In the genomic region with DNA sequence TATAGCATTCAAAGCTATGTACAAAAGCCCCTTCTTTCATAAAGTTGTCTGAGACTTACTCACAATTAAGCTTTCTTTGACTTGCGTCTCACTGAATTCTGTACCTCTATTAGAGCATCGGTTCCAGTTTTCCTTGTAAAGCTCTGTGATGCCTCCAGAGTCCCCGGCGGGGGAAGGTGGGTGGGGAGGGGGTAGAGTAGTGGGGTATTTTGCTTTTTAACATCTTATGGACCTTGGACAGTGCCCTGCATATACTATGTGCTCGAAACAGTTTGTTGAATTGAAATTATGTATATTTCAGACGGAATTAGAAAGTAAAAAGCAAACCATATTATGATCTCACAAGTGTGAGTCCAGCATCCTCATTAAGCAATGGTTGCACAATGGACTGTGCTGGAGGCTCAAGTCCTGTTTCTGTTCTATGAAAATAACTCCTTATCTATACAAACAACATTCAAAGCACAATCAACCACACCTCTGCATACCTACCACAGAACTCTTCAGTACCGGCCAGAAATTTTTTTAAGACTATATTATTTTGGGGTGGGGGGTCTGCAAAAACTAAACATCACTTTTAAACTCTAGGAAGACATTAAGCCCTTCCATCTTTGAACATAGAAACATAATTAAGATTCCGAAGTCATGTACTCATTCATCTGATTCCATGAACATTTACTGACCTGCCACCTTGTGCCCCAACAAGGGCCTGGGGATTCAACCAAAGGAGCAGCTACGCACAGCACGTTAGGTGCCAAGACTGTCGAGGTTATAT, we compare ENCODE assay signal across 8 cellular contexts. TPM values are rescaled to one million over a fixed set of nuclear protein-coding genes. Genes with fewer than 3 reads are reported as not detected.
DNase-seq lines count a peak whose midpoint lies in the region; ATAC-seq and TF ChIP-seq lines count a peak whose summit lies in the region.

No MANE protein-coding gene starts in this region.

- H3K27ac ChIP-seq in mammary epithelial cell (ENCODE audit: insufficient read depth, low read depth, low read length): peak overlapping the region; percentile 86
- peak overlapping the region; percentile 94 to 99 for H3K27ac ChIP-seq in lung (ENCODE audit: low read depth in 1 of 2, low read length in 1 of 2)

- ATAC-seq in HG03354 (IDR thresholded peaks at IDR 0.05; ENCODE audit: poor library complexity, severe bottlenecking, unreplicated experiment) (peak; percentile 4), lung (ENCODE audit: insufficient read depth, low FRiP score) (peak; percentile 15)

- DNase-seq in AG09309 (ENCODE audit: low read depth) (no peak), mammary epithelial cell (no peak), lung (ENCODE audit: low spot score) (no peak), NCI-H2171 treated with DMSO at 0.1 percent for 48 hours (lab: John Stamatoyannopoulos, UW) (no peak), activated gamma-delta T cell treated with Interleukin-2 at 50 U/mL for 16 hours (no peak), NCI-H1436 treated with DMSO at 0.1 percent for 48 hours (lab: John Stamatoyannopoulos, UW) (no peak)
- DNase-seq in activated CD4-positive, alpha-beta memory T cell treated with anti-CD3 and anti-CD28 coated beads for 36 hours: no peak

- H3K36me3 Mint-ChIP-seq in activated CD4-positive, alpha-beta memory T cell treated with anti-CD3 and anti-CD28 coated beads for 36 hours: peaks cover 25% of the 10 kb centered on the region

- H3K36me3 ChIP-seq in mammary epithelial cell (ENCODE audit: insufficient read depth, low read length) (peaks cover 4% of the 10 kb centered on the region), lung (ENCODE audit: control insufficient read depth in 2 of 2, insufficient read depth in 2 of 2, low read length in 2 of 2) (peaks cover 3 to 6% of the 10 kb centered on the region in 2 donors)

- peak overlapping the region; percentile 84 for H2AFZ ChIP-seq in mammary epithelial cell (ENCODE audit: low read depth, low read length)

- WGBS in mammary epithelial cell (ENCODE audit: low coverage, missing lambda C conversion rate): 35% methylated on average over 10 of the region's 11 CpGs
- 27 to 33% methylated on average over 11 of the region's 11 CpGs for WGBS in lung, 2 donors

- no peaks in the 10 kb centered on the region for H4K20me1 ChIP-seq in mammary epithelial cell (ENCODE audit: insufficient read depth, low read length)

- H3K9ac ChIP-seq in mammary epithelial cell (ENCODE audit: insufficient read depth, low read length): peak overlapping the region; percentile 95

- no peaks in the 10 kb centered on the region for H3K27me3 ChIP-seq in mammary epithelial cell (ENCODE audit: insufficient read depth, low read length)
- no peaks in the 10 kb centered on the region for H3K27me3 ChIP-seq in lung (ENCODE audit: control insufficient read depth, insufficient read depth)

- peaks cover 33% of the 10 kb centered on the region for H3K79me2 ChIP-seq in mammary epithelial cell (ENCODE audit: insufficient read depth, low read length)

- CTCF ChIA-PET in mammary epithelial cell (lab: Charles Lee; ENCODE audit: low non-redundant PET): no interaction called here
- CTCF ChIA-PET in activated CD4-positive, alpha-beta memory T cell treated with anti-CD3 and anti-CD28 coated beads for 36 hours (lab: Charles Lee): interaction anchor here (1.0 to 2.0 kb wide), 8 partner anchors 10 to 143 kb away, joined by 3 to 7 read pairs (median 4); no protein-coding TSS in a partner anchor

- H3K4me3 ChIP-seq in AG09309 (ENCODE audit: control insufficient read depth, low read depth, low read length) (peak overlapping the region; percentile 47), mammary epithelial cell (replicated peaks in 1 of 3; ENCODE audit: insufficient read depth in 1 of 3, low read depth in 2 of 3, low read length in 3 of 3) (peak overlapping the region; percentile 89 to 98 (median 96)), lung (peak overlapping the region; percentile 85)

- TF ChIP-seq CTCF in AG09309 (IDR thresholded peaks at IDR 0.05; ENCODE audit: control insufficient read depth, insufficient read depth, low read depth, low read length, missing control alignments): no peak
- no peak for TF ChIP-seq CTCF in mammary epithelial cell (conservative IDR thresholded peaks at IDR 0.05 in 1 of 2, IDR thresholded peaks at IDR 0.05 in 1 of 2; ENCODE audit: extremely low read depth in 1 of 2, insufficient read depth in 1 of 2, low read depth in 1 of 2, low read length in 2 of 2)
- TF ChIP-seq CTCF in lung (IDR thresholded peaks at IDR 0.05; ENCODE audit: control extremely low read depth, extremely low read depth): no peak

- dilution Hi-C loops in mammary epithelial cell (cut with HindIII; ENCODE audit: low sequenced_read_pairs): no loop called here

- H3K27ac Mint-ChIP-seq in activated CD4-positive, alpha-beta memory T cell treated with anti-CD3 and anti-CD28 coated beads for 36 hours: no peak overlapping the region

- BruUV-seq in mammary epithelial cell (replicated peaks; lab: Mats Ljungman, UMichigan): no TSS peak

- POLR2A ChIA-PET in activated CD4-positive, alpha-beta memory T cell treated with anti-CD3 and anti-CD28 coated beads for 36 hours (lab: Charles Lee): interaction anchor here (0.6 to 4.4 kb wide), 16 partner anchors 7 to 669 kb away, joined by 3 to 31 read pairs (median 3); partner anchors contain the start of gene GLS

- peaks cover 7% of the 10 kb centered on the region for H3K9me3 Mint-ChIP-seq in activated CD4-positive, alpha-beta memory T cell treated with anti-CD3 and anti-CD28 coated beads for 36 hours

- no peaks in the 10 kb centered on the region for H3K27me3 Mint-ChIP-seq in activated CD4-positive, alpha-beta memory T cell treated with anti-CD3 and anti-CD28 coated beads for 36 hours

- in situ Hi-C loops in mammary epithelial cell (cut with MboI; ENCODE audit: low sequenced_read_pairs in 2 of 2): no loop called here

- peaks cover 14% of the 10 kb centered on the region for H3K4me1 ChIP-seq in mammary epithelial cell (ENCODE audit: insufficient read depth, low read length)
- H3K4me1 ChIP-seq in lung (ENCODE audit: control insufficient read depth in 2 of 2, insufficient read depth in 2 of 2, low read length in 2 of 2): peaks cover 19 to 21% of the 10 kb centered on the region in 2 donors

- peak overlapping the region; percentile 90 for H3K4me2 ChIP-seq in mammary epithelial cell (ENCODE audit: insufficient read depth, low read depth, low read length)

- intact Hi-C loops in mammary epithelial cell (cut with micrococcal nuclease): loop anchor here (1.0 to 5.0 kb wide), 2 partner anchors 8 to 131 kb away; partner anchors contain the start of gene GLS
- intact Hi-C loops in activated CD4-positive, alpha-beta memory T cell treated with anti-CD3 and anti-CD28 coated beads for 36 hours (cut with micrococcal nuclease): loop anchor here (1.0 to 5.0 kb wide), 2 partner anchors 12 to 36 kb away; no protein-coding TSS in a partner anchor

- H3K4me1 Mint-ChIP-seq in activated CD4-positive, alpha-beta memory T cell treated with anti-CD3 and anti-CD28 coated beads for 36 hours (ENCODE audit: low read depth): peaks cover 38% of the 10 kb centered on the region

- H3K9me3 ChIP-seq in mammary epithelial cell (replicated peaks; ENCODE audit: insufficient read depth, low read length) (no peaks in the 10 kb centered on the region), lung (ENCODE audit: control insufficient read depth in 2 of 2, insufficient read depth in 1 of 2, low read length in 1 of 2) (no peaks in the 10 kb centered on the region)

- H3K4me3 Mint-ChIP-seq in activated CD4-positive, alpha-beta memory T cell treated with anti-CD3 and anti-CD28 coated beads for 36 hours: no peak overlapping the region

RNA-seq across cellular contexts. Expression of gene STAT1, which starts 0.9 kb away (rescaled TPM):
- total RNA-seq in mammary epithelial cell (10 to 100 TPM; 56.2 to 56.5 TPM), lung (10 to 100 TPM; 72.4 to 80.1 TPM)
- polyA plus RNA-seq in mammary epithelial cell (31.9 TPM), lung (10 to 100 TPM; 21.6 to 75.9 TPM)
- 69.8 TPM for polyA minus RNA-seq in mammary epithelial cell
- total RNA-seq in activated CD4-positive, alpha-beta memory T cell treated with anti-CD3 and anti-CD28 coated beads for 36 hours: 100 to 1,000 TPM; 309 to 314 TPM
